1 cellular context compared by ENCODE assay signal in the genomic region with DNA sequence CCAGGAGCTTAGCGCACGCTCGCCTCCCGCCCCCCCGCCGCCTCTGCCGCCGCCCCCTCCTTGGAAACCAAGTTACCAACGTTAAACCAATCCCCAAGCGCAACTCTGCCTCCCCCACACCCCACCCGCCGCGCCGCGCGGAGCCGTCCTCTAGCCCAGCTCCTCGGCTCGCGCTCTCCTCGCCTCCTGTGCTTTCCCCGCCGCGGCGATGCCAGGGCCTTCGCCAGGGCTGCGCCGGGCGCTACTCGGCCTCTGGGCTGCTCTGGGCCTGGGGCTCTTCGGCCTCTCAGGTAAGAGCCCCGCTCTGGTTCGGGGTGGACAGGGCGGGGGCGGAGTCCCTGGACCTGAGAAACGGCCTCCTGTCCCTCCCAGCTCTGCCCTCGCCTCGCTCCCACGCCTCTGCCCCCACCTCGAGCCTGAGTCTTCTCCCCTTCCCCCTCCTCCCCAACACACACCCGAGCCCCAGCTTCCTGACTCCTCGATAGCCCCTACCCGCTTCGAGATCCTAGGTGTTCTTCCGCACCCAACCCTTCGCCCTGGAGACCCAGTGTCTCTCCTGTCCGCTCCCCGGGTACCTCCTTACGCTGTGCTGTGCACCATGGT.
TF ChIP-seq lines count a peak whose summit lies in the region.

A gene with protein sequence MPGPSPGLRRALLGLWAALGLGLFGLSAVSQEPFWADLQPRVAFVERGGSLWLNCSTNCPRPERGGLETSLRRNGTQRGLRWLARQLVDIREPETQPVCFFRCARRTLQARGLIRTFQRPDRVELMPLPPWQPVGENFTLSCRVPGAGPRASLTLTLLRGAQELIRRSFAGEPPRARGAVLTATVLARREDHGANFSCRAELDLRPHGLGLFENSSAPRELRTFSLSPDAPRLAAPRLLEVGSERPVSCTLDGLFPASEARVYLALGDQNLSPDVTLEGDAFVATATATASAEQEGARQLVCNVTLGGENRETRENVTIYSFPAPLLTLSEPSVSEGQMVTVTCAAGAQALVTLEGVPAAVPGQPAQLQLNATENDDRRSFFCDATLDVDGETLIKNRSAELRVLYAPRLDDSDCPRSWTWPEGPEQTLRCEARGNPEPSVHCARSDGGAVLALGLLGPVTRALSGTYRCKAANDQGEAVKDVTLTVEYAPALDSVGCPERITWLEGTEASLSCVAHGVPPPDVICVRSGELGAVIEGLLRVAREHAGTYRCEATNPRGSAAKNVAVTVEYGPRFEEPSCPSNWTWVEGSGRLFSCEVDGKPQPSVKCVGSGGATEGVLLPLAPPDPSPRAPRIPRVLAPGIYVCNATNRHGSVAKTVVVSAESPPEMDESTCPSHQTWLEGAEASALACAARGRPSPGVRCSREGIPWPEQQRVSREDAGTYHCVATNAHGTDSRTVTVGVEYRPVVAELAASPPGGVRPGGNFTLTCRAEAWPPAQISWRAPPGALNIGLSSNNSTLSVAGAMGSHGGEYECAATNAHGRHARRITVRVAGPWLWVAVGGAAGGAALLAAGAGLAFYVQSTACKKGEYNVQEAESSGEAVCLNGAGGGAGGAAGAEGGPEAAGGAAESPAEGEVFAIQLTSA (plus strand): TSS at position 117 of the 603 bp plus-strand sequence. CDS start 92 bp downstream, at position 209.

TF ChIP-seq in HEK293, 187 proteins besides CTCF, POLR2A, EP300 and RAD21 (continued from another document and continues in another):
- TF ChIP-seq ZNF324 (tag by site-specific recombination; IDR thresholded peaks at IDR 0.05) (0 out of 2 replicates have a peak, but pooled peaks have one; percentile 12), ZSCAN16 (tag by site-specific recombination; IDR thresholded peaks at IDR 0.05) (no peak), ZNF768 (tag by site-specific recombination; IDR thresholded peaks at IDR 0.05) (no peak), PBX3 (CRISPR knock-in tag; IDR thresholded peaks at IDR 0.05) (0 out of 2 replicates have a peak, but pooled peaks have one; percentile 33), ZFP37 (tag by site-specific recombination; IDR thresholded peaks at IDR 0.05) (0 out of 2 replicates have a peak, but pooled peaks have one; percentile 23), ZNF529 (tag by site-specific recombination; IDR thresholded peaks at IDR 0.05; ENCODE audit: insufficient replicate concordance) (no peak), ZNF777 (tag by site-specific recombination; IDR thresholded peaks at IDR 0.05; ENCODE audit: borderline replicate concordance) (peak; percentile 12; the same call in 1 of the 2 replicates), ZSCAN4 (tag by site-specific recombination; IDR thresholded peaks at IDR 0.05) (no peak), ZNF2 (tag by site-specific recombination; IDR thresholded peaks at IDR 0.05) (0 out of 2 replicates have a peak, but pooled peaks have one; percentile 32), ZNF600 (tag by site-specific recombination; IDR thresholded peaks at IDR 0.05) (peak; percentile 92), KLF16 (tag by site-specific recombination; IDR thresholded peaks at IDR 0.05) (no peak), ZNF561 (tag by site-specific recombination; IDR thresholded peaks at IDR 0.05; ENCODE audit: borderline replicate concordance) (0 out of 2 replicates have a peak, but pooled peaks have one; percentile 16), ZNF501 (tag by site-specific recombination; IDR thresholded peaks at IDR 0.05) (0 out of 2 replicates have a peak, but pooled peaks have one; percentile 37), ZBTB48 (tag by site-specific recombination; IDR thresholded peaks at IDR 0.05) (peak; percentile 96), HOXC10 (CRISPR knock-in tag; IDR thresholded peaks at IDR 0.05) (no peak), PATZ1 (tag by site-specific recombination; IDR thresholded peaks at IDR 0.05) (peak; percentile 52), ZNF549 (tag by site-specific recombination; IDR thresholded peaks at IDR 0.05) (no peak), HIC1 (tag by site-specific recombination; IDR thresholded peaks at IDR 0.05) (peak; percentile 76; the same call in 1 of the 2 replicates), SP2 (tag by site-specific recombination; IDR thresholded peaks at IDR 0.05) (peak; percentile 26; the same call in 1 of the 2 replicates), GLIS2 (tag by site-specific recombination; IDR thresholded peaks at IDR 0.05) (peak; percentile 63; the same call in 1 of the 2 replicates), ZNF354C (tag by site-specific recombination; IDR thresholded peaks at IDR 0.05; ENCODE audit: borderline replicate concordance, low read depth) (no peak), ZFHX2 (tag by site-specific recombination; conservative IDR thresholded peaks at IDR 0.05) (peak; percentile 91), ZNF223 (tag by site-specific recombination; IDR thresholded peaks at IDR 0.05) (no peak), ZBTB8A (tag by site-specific recombination; IDR thresholded peaks at IDR 0.05) (peak; percentile 56; the same call in 1 of the 2 replicates), ZIC2 (tag by site-specific recombination; IDR thresholded peaks at IDR 0.05) (peak; percentile 51; the same call in 1 of the 2 replicates), KLF8 (tag by site-specific recombination; IDR thresholded peaks at IDR 0.05) (peak; percentile 67; the same call in 1 of the 2 replicates), PRDM4 (tag by site-specific recombination; IDR thresholded peaks at IDR 0.05) (no peak), KLF1 (tag by site-specific recombination; IDR thresholded peaks at IDR 0.05) (0 out of 2 replicates have a peak, but pooled peaks have one; percentile 7), TCF7L2 (IDR thresholded peaks at IDR 0.05; ENCODE audit: borderline replicate concordance, low read depth, low read length) (no peak), ZNF175 (tag by site-specific recombination; IDR thresholded peaks at IDR 0.05) (no peak), ZNF837 (tag by site-specific recombination; IDR thresholded peaks at IDR 0.05) (no peak), ZFP69B (tag by site-specific recombination; IDR thresholded peaks at IDR 0.05) (no peak), ZNF701 (tag by site-specific recombination; IDR thresholded peaks at IDR 0.05) (no peak), OSR2 (tag by site-specific recombination; IDR thresholded peaks at IDR 0.05) (0 out of 2 replicates have a peak, but pooled peaks have one; percentile 11), ZNF248 (tag by site-specific recombination; IDR thresholded peaks at IDR 0.05) (no peak), ZXDB (tag by site-specific recombination; IDR thresholded peaks at IDR 0.05) (0 out of 2 replicates have a peak, but pooled peaks have one; percentile 11), HOXD13 (CRISPR knock-in tag; IDR thresholded peaks at IDR 0.05; ENCODE audit: borderline replicate concordance) (no peak), ZNF658 (tag by site-specific recombination; IDR thresholded peaks at IDR 0.05) (no peak), ZNF571 (tag by site-specific recombination; IDR thresholded peaks at IDR 0.05) (no peak), ZNF626 (tag by site-specific recombination; IDR thresholded peaks at IDR 0.05) (no peak)
- TF ChIP-seq, protein P1, sequence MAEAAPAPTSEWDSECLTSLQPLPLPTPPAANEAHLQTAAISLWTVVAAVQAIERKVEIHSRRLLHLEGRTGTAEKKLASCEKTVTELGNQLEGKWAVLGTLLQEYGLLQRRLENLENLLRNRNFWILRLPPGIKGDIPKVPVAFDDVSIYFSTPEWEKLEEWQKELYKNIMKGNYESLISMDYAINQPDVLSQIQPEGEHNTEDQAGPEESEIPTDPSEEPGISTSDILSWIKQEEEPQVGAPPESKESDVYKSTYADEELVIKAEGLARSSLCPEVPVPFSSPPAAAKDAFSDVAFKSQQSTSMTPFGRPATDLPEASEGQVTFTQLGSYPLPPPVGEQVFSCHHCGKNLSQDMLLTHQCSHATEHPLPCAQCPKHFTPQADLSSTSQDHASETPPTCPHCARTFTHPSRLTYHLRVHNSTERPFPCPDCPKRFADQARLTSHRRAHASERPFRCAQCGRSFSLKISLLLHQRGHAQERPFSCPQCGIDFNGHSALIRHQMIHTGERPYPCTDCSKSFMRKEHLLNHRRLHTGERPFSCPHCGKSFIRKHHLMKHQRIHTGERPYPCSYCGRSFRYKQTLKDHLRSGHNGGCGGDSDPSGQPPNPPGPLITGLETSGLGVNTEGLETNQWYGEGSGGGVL (tag by site-specific recombination; IDR thresholded peaks at IDR 0.05), result peak; percentile 96
- TF ChIP-seq, protein P2, sequence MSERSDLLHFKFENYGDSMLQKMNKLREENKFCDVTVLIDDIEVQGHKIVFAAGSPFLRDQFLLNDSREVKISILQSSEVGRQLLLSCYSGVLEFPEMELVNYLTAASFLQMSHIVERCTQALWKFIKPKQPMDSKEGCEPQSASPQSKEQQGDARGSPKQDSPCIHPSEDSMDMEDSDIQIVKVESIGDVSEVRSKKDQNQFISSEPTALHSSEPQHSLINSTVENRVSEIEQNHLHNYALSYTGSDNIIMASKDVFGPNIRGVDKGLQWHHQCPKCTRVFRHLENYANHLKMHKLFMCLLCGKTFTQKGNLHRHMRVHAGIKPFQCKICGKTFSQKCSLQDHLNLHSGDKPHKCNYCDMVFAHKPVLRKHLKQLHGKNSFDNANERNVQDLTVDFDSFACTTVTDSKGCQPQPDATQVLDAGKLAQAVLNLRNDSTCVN (tag by site-specific recombination; optimal IDR thresholded peaks at IDR 0.05), result peak; percentile 71
